In the genomic region with DNA sequence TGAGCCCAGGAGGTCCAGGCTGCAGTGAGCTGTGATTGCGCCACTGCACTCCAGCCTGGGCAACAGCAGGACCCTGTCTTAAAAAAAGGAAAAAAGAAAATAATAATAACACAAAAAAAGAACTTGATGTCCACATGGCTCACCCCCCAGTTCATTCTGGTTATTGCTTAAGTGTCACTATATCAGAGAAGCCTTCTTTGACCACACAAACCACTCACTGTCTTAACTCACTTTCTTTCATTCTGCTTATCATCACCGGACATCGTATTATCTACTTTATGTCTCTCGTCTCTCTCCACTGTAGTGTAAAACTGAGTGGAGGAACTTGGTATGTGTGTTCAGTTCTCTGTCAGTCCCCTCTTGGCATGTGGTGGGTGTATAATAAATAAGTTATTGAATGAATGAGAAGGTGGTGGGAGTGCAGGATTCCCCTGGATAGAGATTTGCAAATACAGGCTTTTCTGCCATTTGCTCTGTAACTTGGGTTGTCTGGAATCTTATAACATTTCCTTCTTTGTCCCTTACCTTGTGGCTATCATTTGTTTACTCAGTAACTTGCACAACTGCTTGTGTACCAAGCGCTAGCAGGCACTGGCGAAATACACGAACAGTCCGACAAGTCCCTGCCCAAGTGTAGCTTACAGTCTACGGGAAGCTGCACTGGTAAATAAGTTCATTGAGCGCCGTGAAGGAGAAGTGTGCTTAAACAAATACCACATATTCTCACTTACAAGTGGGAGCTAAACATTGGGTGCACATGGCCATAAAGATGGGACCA, we compare ENCODE assay signal across 1 cellular context.
A peak's percentile ranks its signal among the peaks of the same experiment; 100 is the strongest.
TF ChIP-seq lines count a peak whose summit lies in the region.

No MANE protein-coding gene starts in this region.

TF ChIP-seq in WTC11, 78 proteins besides CTCF, POLR2A, EP300 and RAD21 (continued from another document):
- peak; percentile 60; the same call in 1 of the 2 replicates for TF ChIP-seq GABPB1 (CRISPR knock-in tag; IDR thresholded peaks at IDR 0.05)
